Comparison of ENCODE assay signal across 25 cellular contexts in genomic region chr2:8549942-8550341, GRCh38.
DNase-seq lines count a peak whose midpoint lies in the region; ATAC-seq, FAIRE-seq and TF ChIP-seq lines count a peak whose summit lies in the region.
"Had no signal": no experiment of that assay in that cellular context is flagged by ENCODE, and none has a peak within 500 bp of the region (broad histone marks: within the 10 kb centered on the region; RNA-seq: fewer than 3 reads in every experiment).

No MANE protein-coding gene starts in this region.

- H3K36me3 Mint-ChIP-seq in activated naive CD8-positive, alpha-beta T cell, result no peaks in the 10 kb centered on the region
- H3K36me3 Mint-ChIP-seq in activated naive CD8-positive, alpha-beta T cell treated with anti-CD3 and anti-CD28 coated beads, Interleukin-2, amount 50 U/mL, for 24 hours (ENCODE audit: low read depth), result no peaks in the 10 kb centered on the region
- H3K36me3 Mint-ChIP-seq: CD4-positive, CD25-positive, alpha-beta regulatory T cell had no signal

- H3K4me3 ChIP-seq in OCI-LY3 (ENCODE audit: low read length) (peak overlapping the region; percentile 84), K562 (no peak overlapping the region)
- H3K4me3 ChIP-seq: BLaER1, SJSA1 had no signal

- in situ Hi-C loops in K562 (cut with MboI), result no loop called here

- CTCF ChIA-PET in K562 (lab: Yijun Ruan, JAX; ENCODE audit: low intra/inter-chr PET ratio), result no interaction called here

- intact Hi-C loops in K562 (cut with micrococcal nuclease), result no loop called here

- no peak for DNase-seq in activated naive CD8-positive, alpha-beta T cell treated with anti-CD3 and anti-CD28 coated beads, Interleukin-2, amount 50 U/mL, for 24 hours
- DNase-seq in K562 (ENCODE audit: extremely low read depth in 1 of 4, low spot score in 3 of 4) (no peak), retina (peak; percentile 1)
- DNase-seq: CD4-positive, CD25-positive, alpha-beta regulatory T cell; DMS153; DND-41; Kasumi-1; NCI-H1092 treated with DMSO at 0.1 percent for 48 hours; NCI-H1436; NCI-H187; NCI-H2081 treated with DMSO at 0.1 percent for 48 hours; NCI-H2171; NCI-H226; NCI-H69 had no signal

- H3K36me3 ChIP-seq in OCI-LY3 (replicated peaks; ENCODE audit: low read depth, low read length), result peaks cover 22% of the 10 kb centered on the region
- no peaks in the 10 kb centered on the region for H3K36me3 ChIP-seq in K562 (ENCODE audit: control insufficient read depth, insufficient read depth, low read length)
- H3K36me3 ChIP-seq: BLaER1, SJSA1 had no signal

- no peaks in the 10 kb centered on the region for H3K27me3 Mint-ChIP-seq in activated naive CD8-positive, alpha-beta T cell
- peaks cover 2% of the 10 kb centered on the region for H3K27me3 Mint-ChIP-seq in activated naive CD8-positive, alpha-beta T cell treated with anti-CD3 and anti-CD28 coated beads, Interleukin-2, amount 50 U/mL, for 24 hours
- H3K27me3 Mint-ChIP-seq: CD4-positive, CD25-positive, alpha-beta regulatory T cell had no signal

- H3K9me3 ChIP-seq in OCI-LY3 (ENCODE audit: insufficient read depth, low read length) (no peaks in the 10 kb centered on the region), K562 (replicated peaks; ENCODE audit: control insufficient read depth, insufficient read depth, low read depth, low read length) (no peaks in the 10 kb centered on the region)
- H3K9me3 ChIP-seq: BLaER1, SJSA1 had no signal

- H4K20me1 ChIP-seq in OCI-LY3 (ENCODE audit: insufficient read depth, low read length) (no peaks in the 10 kb centered on the region), K562 (replicated peaks; ENCODE audit: control insufficient read depth, insufficient read depth, low read length) (no peaks in the 10 kb centered on the region)
- H4K20me1 ChIP-seq: BLaER1 had no signal

- no peak overlapping the region for H3K4me3 Mint-ChIP-seq in activated naive CD8-positive, alpha-beta T cell
- H3K4me3 Mint-ChIP-seq in activated naive CD8-positive, alpha-beta T cell treated with anti-CD3 and anti-CD28 coated beads, Interleukin-2, amount 50 U/mL, for 24 hours, result no peak overlapping the region
- H3K4me3 Mint-ChIP-seq: CD4-positive, CD25-positive, alpha-beta regulatory T cell had no signal

- no TSS peak for BruUV-seq in K562 (replicated peaks; lab: Mats Ljungman, UMichigan)

- TF ChIP-seq EP300 in K562 (IDR thresholded peaks at IDR 0.05; ENCODE audit: low read length), result no peak

- H3K9ac ChIP-seq in OCI-LY3 (ENCODE audit: low read length) (peak overlapping the region; percentile 90), K562 (ENCODE audit: insufficient read depth in 1 of 2, low read depth in 2 of 2, low read length in 2 of 2) (no peak overlapping the region)
- H3K9ac ChIP-seq: BLaER1 had no signal

- 13% methylated on average over 4 of the region's 4 CpGs for WGBS in K562 (ENCODE audit: insufficient coverage, low coverage, missing lambda C conversion rate)

- TF ChIP-seq CTCF in OCI-LY3 (IDR thresholded peaks at IDR 0.05; ENCODE audit: low read depth, low read length), result no peak
- no peak for TF ChIP-seq CTCF in K562 (IDR thresholded peaks at IDR 0.05 in 2 of 3, conservative IDR thresholded peaks at IDR 0.05 in 1 of 3; ENCODE audit: insufficient read depth in 2 of 3, low read depth in 1 of 3, low read length in 3 of 3)

- FAIRE-seq in K562 (lab: Jason Lieb, UNC), result no peak
- FAIRE-seq: A204.1, GM12892, GM19239, RCC 7860 had no signal

- POLR2A ChIA-PET in K562 (lab: Yijun Ruan, JAX), result interaction anchor here (0.6 to 2.7 kb wide), 4 partner anchors 12 to 810 kb away, joined by 3 to 9 read pairs (median 3); partner anchors contain the start of gene ID2

- H3K27me3 ChIP-seq in OCI-LY3 (ENCODE audit: low read depth, low read length) (no peaks in the 10 kb centered on the region), K562 (ENCODE audit: control insufficient read depth in 2 of 2, insufficient read depth in 2 of 2, low read length in 2 of 2) (peaks cover 0 to 7% of the 10 kb centered on the region in 2 experiments; a peak in 1 of 5 replicates)
- H3K27me3 ChIP-seq: BLaER1, SJSA1 had no signal

- H3K79me2 ChIP-seq in OCI-LY3 (ENCODE audit: low read length) (peaks cover 61% of the 10 kb centered on the region), K562 (ENCODE audit: control insufficient read depth, insufficient read depth, low read length) (no peaks in the 10 kb centered on the region)

- no peak for TF ChIP-seq RAD21 in K562 (CRISPR knock-in tag; conservative IDR thresholded peaks at IDR 0.05 in 1 of 2, IDR thresholded peaks at IDR 0.05 in 1 of 2)

- no peaks in the 10 kb centered on the region for H3K9me3 Mint-ChIP-seq in activated naive CD8-positive, alpha-beta T cell (ENCODE audit: low read depth)
- no peaks in the 10 kb centered on the region for H3K9me3 Mint-ChIP-seq in activated naive CD8-positive, alpha-beta T cell treated with anti-CD3 and anti-CD28 coated beads, Interleukin-2, amount 50 U/mL, for 24 hours

- H2AFZ ChIP-seq in OCI-LY3 (ENCODE audit: low read depth, low read length) (no peak overlapping the region), K562 (ENCODE audit: low read depth, low read length) (no peak overlapping the region)

- peak overlapping the region; percentile 24 for H3K27ac Mint-ChIP-seq in activated naive CD8-positive, alpha-beta T cell
- no peak overlapping the region for H3K27ac Mint-ChIP-seq in activated naive CD8-positive, alpha-beta T cell treated with anti-CD3 and anti-CD28 coated beads, Interleukin-2, amount 50 U/mL, for 24 hours
- H3K27ac Mint-ChIP-seq: CD4-positive, CD25-positive, alpha-beta regulatory T cell had no signal

- H3K4me1 ChIP-seq in OCI-LY3 (ENCODE audit: low read length) (peaks cover 89% of the 10 kb centered on the region), K562 (replicated peaks in 1 of 2; ENCODE audit: control insufficient read depth in 2 of 2, insufficient read depth in 2 of 2, low read length in 2 of 2) (peaks cover 10 to 11% of the 10 kb centered on the region in 2 experiments; a peak in 4 of 5 replicates)

- TF ChIP-seq POLR2A in K562 (conservative IDR thresholded peaks at IDR 0.05), result no peak

- H3K9me1 ChIP-seq in K562 (ENCODE audit: control insufficient read depth, insufficient read depth, low read length), result no peaks in the 10 kb centered on the region

- ATAC-seq in activated naive CD8-positive, alpha-beta T cell treated with anti-CD3 and anti-CD28 coated beads, Interleukin-2, amount 50 U/mL, for 24 hours, result no peak
- ATAC-seq in K562 (no peak), HG03175 (IDR thresholded peaks at IDR 0.05; ENCODE audit: unreplicated experiment) (no peak), GM18858 (IDR thresholded peaks at IDR 0.05; ENCODE audit: unreplicated experiment) (no peak)
- ATAC-seq: HCT116 had no signal

- peaks cover 43% of the 10 kb centered on the region for H3K4me1 Mint-ChIP-seq in activated naive CD8-positive, alpha-beta T cell (ENCODE audit: low read depth)
- peaks cover 49% of the 10 kb centered on the region for H3K4me1 Mint-ChIP-seq in activated naive CD8-positive, alpha-beta T cell treated with anti-CD3 and anti-CD28 coated beads, Interleukin-2, amount 50 U/mL, for 24 hours

- H3K27ac ChIP-seq in OCI-LY3 (ENCODE audit: low read length) (peak overlapping the region; percentile 98), K562 (ENCODE audit: extremely low read depth, low read depth, low read length) (no peak overlapping the region)
- H3K27ac ChIP-seq: BLaER1, SJSA1 had no signal

- H3K4me2 ChIP-seq in OCI-LY3 (ENCODE audit: low read length) (peak overlapping the region; percentile 94), K562 (ENCODE audit: insufficient read depth, low read length) (no peak overlapping the region)
- H3K4me2 ChIP-seq: BLaER1 had no signal

TF ChIP-seq in K562, 482 proteins besides CTCF, POLR2A, EP300 and RAD21:
- TF ChIP-seq ATF6 (CRISPR knock-in tag; IDR thresholded peaks at IDR 0.05), result no peak
- TF ChIP-seq RBM25 (IDR thresholded peaks at IDR 0.05; ENCODE audit: low read depth, low read length, severe bottlenecking), result peak; percentile 65
TF ChIP-seq in K562: peak in this region for 1.
